17 cellular contexts compared by ENCODE assay signal in genomic region chr7:100791881-100792666, GRCh38. TPM values are rescaled to one million over a fixed set of nuclear protein-coding genes. Genes with fewer than 3 reads are reported as not detected.
"Had no signal": no experiment of that assay in that cellular context is flagged by ENCODE, and none has a peak within 500 bp of the region (broad histone marks: within the 10 kb centered on the region; RNA-seq: fewer than 3 reads in every experiment).

No MANE protein-coding gene starts in this region.

- H3K4me1 ChIP-seq: right atrium auricular region had no signal

- H3K9me3 Mint-ChIP-seq: activated naive CD4-positive, alpha-beta T cell treated with anti-CD3 and anti-CD28 coated beads, Interleukin-2, amount 50 U/mL, for 72 hours; dendritic cell treated with granulocyte-macrophage colony-stimulating factor and Interleukin-4, amounts not matched to agents 40 ng/mL and 50 ng/mL, for 4 days; effector memory CD8-positive, alpha-beta T cell; neural progenitor cell; stimulated activated memory B cell treated with anti-CD40 and anti-IgM and Interleukin-4, amounts not matched to agents 10 μg/mL and 1 μg/mL and 100 μg/mL, for 72 hours; type B pancreatic cell had no signal

- H3K27ac Mint-ChIP-seq: dendritic cell treated with granulocyte-macrophage colony-stimulating factor and Interleukin-4, amounts not matched to agents 40 ng/mL and 50 ng/mL, for 4 days; neural progenitor cell; stimulated activated memory B cell treated with anti-CD40 and anti-IgM and Interleukin-4, amounts not matched to agents 10 μg/mL and 1 μg/mL and 100 μg/mL, for 72 hours; type B pancreatic cell had no signal

- H3K9me3 ChIP-seq: right atrium auricular region had no signal

- H3K27me3 ChIP-seq: hepatocyte, neural progenitor cell, right atrium auricular region had no signal

- DNase-seq: activated CD4-positive, alpha-beta T cell treated with anti-CD3 and anti-CD28 coated beads, Interleukin-2, amount 50 U/mL, for 1 hour; activated CD4-positive, CD25-positive, alpha-beta regulatory T cell; amniotic stem cell; cerebellar nuclear complex; effector memory CD8-positive, alpha-beta T cell; erythroblast; kidney glomerular epithelial cell; small intestine had no signal

- H3K36me3 Mint-ChIP-seq: activated naive CD4-positive, alpha-beta T cell treated with anti-CD3 and anti-CD28 coated beads, Interleukin-2, amount 50 U/mL, for 72 hours; neural progenitor cell; stimulated activated memory B cell treated with anti-CD40 and anti-IgM and Interleukin-4, amounts not matched to agents 10 μg/mL and 1 μg/mL and 100 μg/mL, for 72 hours; type B pancreatic cell had no signal

- H3K4me2 ChIP-seq: hepatocyte, neural progenitor cell had no signal

- H3K4me3 ChIP-seq: hepatocyte, neural progenitor cell, right atrium auricular region had no signal

- H3K4me1 Mint-ChIP-seq: stimulated activated memory B cell treated with anti-CD40 and anti-IgM and Interleukin-4, amounts not matched to agents 10 μg/mL and 1 μg/mL and 100 μg/mL, for 72 hours had no signal

- H3K4me3 Mint-ChIP-seq: dendritic cell treated with granulocyte-macrophage colony-stimulating factor and Interleukin-4, amounts not matched to agents 40 ng/mL and 50 ng/mL, for 4 days; effector memory CD8-positive, alpha-beta T cell; neural progenitor cell; stimulated activated memory B cell treated with anti-CD40 and anti-IgM and Interleukin-4, amounts not matched to agents 10 μg/mL and 1 μg/mL and 100 μg/mL, for 72 hours; type B pancreatic cell had no signal

- H3K36me3 ChIP-seq: neural progenitor cell, right atrium auricular region had no signal

- ATAC-seq: activated naive CD4-positive, alpha-beta T cell treated with anti-CD3 and anti-CD28 coated beads, Interleukin-2, amount 50 U/mL, for 72 hours; effector memory CD8-positive, alpha-beta T cell; stimulated activated memory B cell treated with anti-CD40 and anti-IgM and Interleukin-4, amounts not matched to agents 10 μg/mL and 1 μg/mL and 100 μg/mL, for 72 hours had no signal

- H3K9ac ChIP-seq: neural progenitor cell had no signal

- H3K27ac ChIP-seq: hepatocyte, neural progenitor cell, right atrium auricular region had no signal

RNA-seq across cellular contexts. Expression of gene ZAN, which starts 58.7 kb away (rescaled TPM):
- total RNA-seq: activated naive CD4-positive, alpha-beta T cell treated with anti-CD3 and anti-CD28 coated beads, Interleukin-2, amount 50 U/mL, for 72 hours; hepatocyte; mesenteric fat pad; right atrium auricular region; T-helper 1 cell treated with Interleukin-12 subunit alpha and Interleukin-12 subunit beta and Interleukin-4 antibody, amounts not matched to agents 30 ng/mL and 1 ng/mL, for 36 hours had no signal
- polyA plus RNA-seq: hepatocyte, small intestine had no signal
